14 cellular contexts compared by ENCODE assay signal in genomic region chr4:48296330-48296729, GRCh38. TPM values are rescaled to one million over a fixed set of nuclear protein-coding genes. Genes with fewer than 3 reads are reported as not detected.
DNase-seq lines count a peak whose midpoint lies in the region; ATAC-seq and TF ChIP-seq lines count a peak whose summit lies in the region.
"Had no signal": no experiment of that assay in that cellular context is flagged by ENCODE, and none has a peak within 500 bp of the region (broad histone marks: within the 10 kb centered on the region; RNA-seq: fewer than 3 reads in every experiment).

No MANE protein-coding gene starts in this region.

- H3K36me3 ChIP-seq in fibroblast of lung (ENCODE audit: control insufficient read depth, insufficient read depth, low read length) (no peaks in the 10 kb centered on the region), esophagus squamous epithelium (no peaks in the 10 kb centered on the region), Caco-2 (ENCODE audit: control insufficient read depth, insufficient read depth, low read length) (no peaks in the 10 kb centered on the region)
- H3K36me3 ChIP-seq: brain microvascular endothelial cell, uterus had no signal

- peak overlapping the region; percentile 8 for H3K4me2 ChIP-seq in fibroblast of lung (ENCODE audit: extremely low read depth, insufficient read depth, low read length)

- H2AFZ ChIP-seq in fibroblast of lung (ENCODE audit: low read length): no peak overlapping the region

- H3K27me3 Mint-ChIP-seq in mesothelial cell of epicardium (ENCODE audit: low read depth) (peaks cover under 1% of the 10 kb centered on the region), Caco-2 (ENCODE audit: insufficient read depth, unreplicated experiment) (peaks cover under 1% of the 10 kb centered on the region)

- H3K27me3 ChIP-seq in fibroblast of lung (ENCODE audit: control insufficient read depth, insufficient read depth, low read length) (no peaks in the 10 kb centered on the region), esophagus squamous epithelium (no peaks in the 10 kb centered on the region), Caco-2 (replicated peaks; ENCODE audit: control insufficient read depth, insufficient read depth, low read length) (no peaks in the 10 kb centered on the region)
- H3K27me3 ChIP-seq: brain microvascular endothelial cell, uterus had no signal

- H3K4me1 Mint-ChIP-seq in mesothelial cell of epicardium: no peaks in the 10 kb centered on the region
- no peaks in the 10 kb centered on the region for H3K4me1 Mint-ChIP-seq in Caco-2 (ENCODE audit: low read depth, unreplicated experiment)

- H3K4me3 Mint-ChIP-seq in mesothelial cell of epicardium (no peak overlapping the region), Caco-2 (ENCODE audit: unreplicated experiment) (no peak overlapping the region)

- no peaks in the 10 kb centered on the region for H4K20me1 ChIP-seq in fibroblast of lung (ENCODE audit: control insufficient read depth, extremely low read depth, insufficient read depth, low read length)

- no peak overlapping the region for H3K9ac ChIP-seq in fibroblast of lung (ENCODE audit: insufficient read depth, low read length)

- H3K9me3 ChIP-seq in fibroblast of lung (ENCODE audit: control insufficient read depth, insufficient read depth, low read depth, low read length) (no peaks in the 10 kb centered on the region), esophagus squamous epithelium (no peaks in the 10 kb centered on the region), Caco-2 (no peaks in the 10 kb centered on the region)
- H3K9me3 ChIP-seq: uterus had no signal

- H3K27ac Mint-ChIP-seq in mesothelial cell of epicardium: no peak overlapping the region
- no peak overlapping the region for H3K27ac Mint-ChIP-seq in Caco-2 (ENCODE audit: unreplicated experiment)

- H3K36me3 Mint-ChIP-seq in mesothelial cell of epicardium (no peaks in the 10 kb centered on the region), Caco-2 (ENCODE audit: insufficient read depth, unreplicated experiment) (no peaks in the 10 kb centered on the region)
- H3K36me3 Mint-ChIP-seq: naive thymus-derived CD8-positive, alpha-beta T cell had no signal

- POLR2A ChIA-PET in Caco-2 (lab: Charles Lee): no interaction called here

- CTCF ChIA-PET in Caco-2 (lab: Charles Lee): interaction anchor here (1.4 kb wide), 1 partner anchor 21 kb away, joined by 5 read pairs; no protein-coding TSS in a partner anchor

- H3K27ac ChIP-seq in fibroblast of lung (ENCODE audit: insufficient read depth, low read length): no peak overlapping the region
- H3K27ac ChIP-seq in esophagus squamous epithelium: no peak overlapping the region
- H3K27ac ChIP-seq: brain microvascular endothelial cell, uterus had no signal

- H3K9me3 Mint-ChIP-seq in mesothelial cell of epicardium: no peaks in the 10 kb centered on the region
- no peaks in the 10 kb centered on the region for H3K9me3 Mint-ChIP-seq in Caco-2 (ENCODE audit: unreplicated experiment)

- no TSS peak for BruUV-seq in Caco-2 (replicated peaks; lab: Mats Ljungman, UMichigan)

- H3K79me2 ChIP-seq in fibroblast of lung (ENCODE audit: control insufficient read depth, insufficient read depth, low read length): no peaks in the 10 kb centered on the region

- intact Hi-C loops in esophagus squamous epithelium (cut with DNase I): no loop called here
- intact Hi-C loops in Caco-2 (cut with micrococcal nuclease; ENCODE audit: unreplicated experiment): no loop called here

- TF ChIP-seq CTCF in fibroblast of lung (conservative IDR thresholded peaks at IDR 0.05 in 1 of 2, IDR thresholded peaks at IDR 0.05 in 1 of 2; ENCODE audit: low read depth in 1 of 2, low read length in 2 of 2) (no peak), esophagus squamous epithelium (IDR thresholded peaks at IDR 0.05) (no peak), mesothelial cell of epicardium (IDR thresholded peaks at IDR 0.05; ENCODE audit: unreplicated experiment) (no peak), Caco-2 (IDR thresholded peaks at IDR 0.05; ENCODE audit: insufficient read depth in 1 of 2, low read depth in 1 of 2, low read length in 1 of 2, severe bottlenecking in 1 of 2, unreplicated experiment in 1 of 2) (no peak)

- no peak for TF ChIP-seq POLR2A in esophagus squamous epithelium (IDR thresholded peaks at IDR 0.05)

- no peaks in the 10 kb centered on the region for H3K4me1 ChIP-seq in fibroblast of lung (ENCODE audit: control insufficient read depth, extremely low read depth, insufficient read depth, low read length)
- H3K4me1 ChIP-seq in esophagus squamous epithelium: no peaks in the 10 kb centered on the region
- no peaks in the 10 kb centered on the region for H3K4me1 ChIP-seq in Caco-2
- H3K4me1 ChIP-seq: uterus had no signal

- H3K4me3 ChIP-seq in fibroblast of lung (replicated peaks in 1 of 4; ENCODE audit: control extremely low read depth in 1 of 4, insufficient read depth in 1 of 4, low read depth in 3 of 4, low read length in 4 of 4): no peak overlapping the region
- H3K4me3 ChIP-seq in esophagus squamous epithelium: no peak overlapping the region
- H3K4me3 ChIP-seq in Caco-2 (ENCODE audit: low read depth, low read length): no peak overlapping the region
- H3K4me3 ChIP-seq: uterus had no signal

- peak; percentile 98 for ATAC-seq in GM18867 (IDR thresholded peaks at IDR 0.05; ENCODE audit: unreplicated experiment)
- peak; percentile 93 for ATAC-seq in GM21529 (IDR thresholded peaks at IDR 0.05; ENCODE audit: unreplicated experiment)
- ATAC-seq in HG03342 (IDR thresholded peaks at IDR 0.05; ENCODE audit: unreplicated experiment): peak; percentile 77
- ATAC-seq in esophagus mucosa: no peak
- ATAC-seq: naive thymus-derived CD8-positive, alpha-beta T cell had no signal

- WGBS in esophagus squamous epithelium, 2 donors: 61 to 64% methylated on average over 5 of the region's 5 CpGs

- DNase-seq in fibroblast of lung (ENCODE audit: low read depth in 2 of 2): peak in 1 of 2 donors; percentile 14
- DNase-seq in esophagus squamous epithelium (lab: John Stamatoyannopoulos, UW): no peak
- DNase-seq in mesothelial cell of epicardium (ENCODE audit: low spot score in 2 of 2, unreplicated experiment in 2 of 2): no peak
- no peak for DNase-seq in Caco-2
- DNase-seq: brain microvascular endothelial cell; naive thymus-derived CD8-positive, alpha-beta T cell; NCI-H748 treated with DMSO at 0.1 percent for 48 hours; stimulated activated CD4-positive, alpha-beta T cell treated with anti-CD3 and anti-CD28 coated beads, Interleukin-4, amount 100 ng/mL, for 24 hours; uterus had no signal

RNA-seq across cellular contexts. Expression of gene TEC, which starts 26.7 kb away (rescaled TPM):
- total RNA-seq in fibroblast of lung (1.5 and 5.3 TPM in 2 replicates), esophagus squamous epithelium (1 to 10 TPM; 3.8 to 8.6 (median 7.2) TPM), mesothelial cell of epicardium (2.3 to 3.5 TPM (median 3.3 TPM) in 3 replicates), Caco-2 (2022) (2.0 and 2.2 TPM in 2 replicates), esophagus mucosa (6.3 TPM)
- polyA plus RNA-seq in fibroblast of lung: 0.79 and 0.99 TPM in 2 replicates
- polyA plus RNA-seq in fibroblast of lung (2012): 0.68 and 1.1 TPM in 2 replicates
- polyA minus RNA-seq in fibroblast of lung (ENCODE audit: low replicate concordance): 0.33 TPM in 1 of 2 replicates, not detected in the other
- total RNA-seq: G401 had no signal

RNA-seq across cellular contexts. Expression of gene SLAIN2, which starts 45.0 kb away (rescaled TPM):
- total RNA-seq in fibroblast of lung (29.8 and 34.2 TPM in 2 replicates), esophagus squamous epithelium (10 to 100 TPM; 30.1 to 88.9 (median 75.4) TPM), mesothelial cell of epicardium (60.1 to 77.1 TPM (median 62.9 TPM) in 3 replicates), Caco-2 (2022) (44.8 and 46.6 TPM in 2 replicates), esophagus mucosa (79.1 TPM)
- polyA plus RNA-seq in fibroblast of lung: 57.4 and 71.1 TPM in 2 replicates
- polyA plus RNA-seq in fibroblast of lung (2012): 45.6 and 50.1 TPM in 2 replicates
- polyA minus RNA-seq in fibroblast of lung (ENCODE audit: low replicate concordance): 29.6 and 35.0 TPM in 2 replicates
